9 cellular contexts compared by ENCODE assay signal in genomic region chr6:30465582-30466306, GRCh38. TPM values are rescaled to one million over a fixed set of nuclear protein-coding genes. Genes with fewer than 3 reads are reported as not detected.
A peak's percentile ranks its signal among the peaks of the same experiment; 100 is the strongest.
DNase-seq lines count a peak whose midpoint lies in the region; ATAC-seq and TF ChIP-seq lines count a peak whose summit lies in the region.
"Had no signal": no experiment of that assay in that cellular context is flagged by ENCODE, and none has a peak within 500 bp of the region (broad histone marks: within the 10 kb centered on the region; RNA-seq: fewer than 3 reads in every experiment).

No MANE protein-coding gene starts in this region.

- no peak overlapping the region for H3K27ac ChIP-seq in naive thymus-derived CD4-positive, alpha-beta T cell (ENCODE audit: low read depth, low read length)
- no peak overlapping the region for H3K27ac ChIP-seq in upper lobe of right lung

- no peaks in the 10 kb centered on the region for H3K36me3 Mint-ChIP-seq in dendritic cell treated with granulocyte-macrophage colony-stimulating factor and Interleukin-4, amounts not matched to agents 40 ng/mL and 50 ng/mL, for 4 days (ENCODE audit: low read depth)
- no peaks in the 10 kb centered on the region for H3K36me3 Mint-ChIP-seq in naive thymus-derived CD4-positive, alpha-beta T cell

- intact Hi-C loops in Right ventricle myocardium superior (cut with DNase I) (no loop called here), Right ventricle myocardium inferior (cut with DNase I) (no loop called here), upper lobe of right lung (cut with DNase I) (no loop called here)
- intact Hi-C loops in dendritic cell treated with granulocyte-macrophage colony-stimulating factor and Interleukin-4, amounts not matched to agents 40 ng/mL and 50 ng/mL, for 4 days (cut with micrococcal nuclease): no loop called here
- intact Hi-C loops in naive thymus-derived CD4-positive, alpha-beta T cell (cut with micrococcal nuclease): loop anchor here (1.0 to 2.0 kb wide), 3 partner anchors 12 to 15 kb away; no protein-coding TSS in a partner anchor

- POLR2A ChIA-PET in naive thymus-derived CD4-positive, alpha-beta T cell (lab: Charles Lee): interaction anchor here (0.7 to 2.9 kb wide), 6 partner anchors 9 to 369 kb away, joined by 3 to 8 read pairs (median 3); no protein-coding TSS in a partner anchor

- H3K4me3 ChIP-seq in naive thymus-derived CD4-positive, alpha-beta T cell (ENCODE audit: low read length): peak overlapping the region; percentile 60
- peak overlapping the region; percentile 51 for H3K4me3 ChIP-seq in upper lobe of right lung

- peak; percentile 6 for ATAC-seq in Right ventricle myocardium superior (ENCODE audit: poor library complexity)
- no peak for ATAC-seq in Right ventricle myocardium inferior
- no peak for ATAC-seq in naive thymus-derived CD4-positive, alpha-beta T cell
- ATAC-seq in upper lobe of right lung: peak; percentile 55
- ATAC-seq in HG02759 (IDR thresholded peaks at IDR 0.05; ENCODE audit: unreplicated experiment): no peak
- ATAC-seq in HG02884 (IDR thresholded peaks at IDR 0.05; ENCODE audit: unreplicated experiment): no peak

- H3K27me3 ChIP-seq in naive thymus-derived CD4-positive, alpha-beta T cell (ENCODE audit: control insufficient read depth in 2 of 2, insufficient read depth in 2 of 2, low read length in 2 of 2): peaks cover 52 to 59% of the 10 kb centered on the region in 2 donors
- H3K27me3 ChIP-seq in upper lobe of right lung: peaks cover 97% of the 10 kb centered on the region

- peak overlapping the region; percentile 23 for H3K27ac Mint-ChIP-seq in dendritic cell treated with granulocyte-macrophage colony-stimulating factor and Interleukin-4, amounts not matched to agents 40 ng/mL and 50 ng/mL, for 4 days
- peak overlapping the region in 2 of 9 donors; percentile 21 to 31 for H3K27ac Mint-ChIP-seq in naive thymus-derived CD4-positive, alpha-beta T cell

- no peak for TF ChIP-seq CTCF in upper lobe of right lung (IDR thresholded peaks at IDR 0.05)

- DNase-seq in Right ventricle myocardium superior (no peak), Right ventricle myocardium inferior (ENCODE audit: missing footprints) (no peak), upper lobe of right lung (no peak), COR-L47 (lab: John Stamatoyannopoulos, UW) (no peak)
- DNase-seq in naive thymus-derived CD4-positive, alpha-beta T cell: no peak
- DNase-seq: BE2C had no signal

- H3K9me3 Mint-ChIP-seq in dendritic cell treated with granulocyte-macrophage colony-stimulating factor and Interleukin-4, amounts not matched to agents 40 ng/mL and 50 ng/mL, for 4 days: no peaks in the 10 kb centered on the region
- peaks cover 0 to 7% (median 0%) of the 10 kb centered on the region in 11 donors for H3K9me3 Mint-ChIP-seq in naive thymus-derived CD4-positive, alpha-beta T cell

- peaks cover 89% of the 10 kb centered on the region for H3K27me3 Mint-ChIP-seq in dendritic cell treated with granulocyte-macrophage colony-stimulating factor and Interleukin-4, amounts not matched to agents 40 ng/mL and 50 ng/mL, for 4 days
- peaks cover 78 to 89% (median 85%) of the 10 kb centered on the region in 5 donors for H3K27me3 Mint-ChIP-seq in naive thymus-derived CD4-positive, alpha-beta T cell

- H3K4me1 Mint-ChIP-seq in dendritic cell treated with granulocyte-macrophage colony-stimulating factor and Interleukin-4, amounts not matched to agents 40 ng/mL and 50 ng/mL, for 4 days (ENCODE audit: low read depth): peaks cover 53% of the 10 kb centered on the region
- H3K4me1 Mint-ChIP-seq in naive thymus-derived CD4-positive, alpha-beta T cell: peaks cover 20 to 53% (median 44%) of the 10 kb centered on the region in 7 donors

- H3K4me3 Mint-ChIP-seq in dendritic cell treated with granulocyte-macrophage colony-stimulating factor and Interleukin-4, amounts not matched to agents 40 ng/mL and 50 ng/mL, for 4 days: no peak overlapping the region
- peak overlapping the region in 9 of 10 donors; percentile 42 to 94 (median 85) for H3K4me3 Mint-ChIP-seq in naive thymus-derived CD4-positive, alpha-beta T cell

- H3K9me3 ChIP-seq in naive thymus-derived CD4-positive, alpha-beta T cell (ENCODE audit: control insufficient read depth in 2 of 3, low read length in 3 of 3): no peaks in the 10 kb centered on the region
- no peaks in the 10 kb centered on the region for H3K9me3 ChIP-seq in upper lobe of right lung
- H3K9me3 ChIP-seq: BE2C had no signal

- peaks cover 39 to 52% of the 10 kb centered on the region in 2 donors for H3K4me1 ChIP-seq in naive thymus-derived CD4-positive, alpha-beta T cell (ENCODE audit: control insufficient read depth in 2 of 2, insufficient read depth in 2 of 2, low read length in 2 of 2)
- peaks cover 24% of the 10 kb centered on the region for H3K4me1 ChIP-seq in upper lobe of right lung
- H3K4me1 ChIP-seq: BE2C had no signal

- H3K36me3 ChIP-seq in naive thymus-derived CD4-positive, alpha-beta T cell (ENCODE audit: control insufficient read depth in 2 of 3, insufficient read depth in 3 of 3, low read length in 3 of 3): no peaks in the 10 kb centered on the region
- H3K36me3 ChIP-seq in upper lobe of right lung: no peaks in the 10 kb centered on the region
- H3K36me3 ChIP-seq: BE2C had no signal

- CTCF ChIA-PET in naive thymus-derived CD4-positive, alpha-beta T cell (lab: Charles Lee): interaction anchor here (1.0 to 2.7 kb wide), 4 partner anchors 13 to 364 kb away, joined by 3 to 13 read pairs (median 6); no protein-coding TSS in a partner anchor

RNA-seq across cellular contexts. Expression of gene HLA-E, which starts 23.6 kb away (rescaled TPM):
- 145 TPM for total RNA-seq in Right ventricle myocardium superior
- total RNA-seq in Right ventricle myocardium inferior: 152 TPM
- 1,000 to 10,000 TPM in 4 of 5 experiments, 100 to 1,000 TPM in 1; 614 to 1,412 (median 1,095) TPM for total RNA-seq in naive thymus-derived CD4-positive, alpha-beta T cell
- 1,000 to 10,000 TPM; 3,020 to 3,096 TPM for polyA plus RNA-seq in naive thymus-derived CD4-positive, alpha-beta T cell
- 1,028 TPM for total RNA-seq in upper lobe of right lung

Comparison
In these comparisons a context has a peak if more than half of its experiments do, and no peak if none do; other contexts are left out.
1. ATAC-seq: peak in Right ventricle myocardium superior (single experiment) and upper lobe of right lung (single experiment); none in Right ventricle myocardium inferior (single experiment), naive thymus-derived CD4-positive, alpha-beta T cell (single experiment), HG02759 (single experiment) and HG02884 (single experiment).
2. intact Hi-C loops: an anchor here in naive thymus-derived CD4-positive, alpha-beta T cell (1.0 to 2.0 kb wide); none called in Right ventricle myocardium superior, Right ventricle myocardium inferior, dendritic cell treated with granulocyte-macrophage colony-stimulating factor and Interleukin-4, amounts not matched to agents 40 ng/mL and 50 ng/mL, for 4 days and upper lobe of right lung.